In genomic region chr12:12609692-12610091, GRCh38 we compare ENCODE assay signal across 18 cellular contexts. TPM values are rescaled to one million over a fixed set of nuclear protein-coding genes. Genes with fewer than 3 reads are reported as not detected.
DNase-seq lines count a peak whose midpoint lies in the region; ATAC-seq and TF ChIP-seq lines count a peak whose summit lies in the region.
"Had no signal": no experiment of that assay in that cellular context is flagged by ENCODE, and none has a peak within 500 bp of the region (broad histone marks: within the 10 kb centered on the region; RNA-seq: fewer than 3 reads in every experiment).

No MANE protein-coding gene starts in this region.

- H3K4me1 ChIP-seq in HEK293 (ENCODE audit: control insufficient read depth, insufficient read depth, low read length) = peaks cover 7% of the 10 kb centered on the region

- peaks cover 6% of the 10 kb centered on the region for H3K36me3 Mint-ChIP-seq in activated CD8-positive, alpha-beta T cell treated with anti-CD3 and anti-CD28 coated beads for 36 hours (ENCODE audit: low read depth)
- peaks cover 7% of the 10 kb centered on the region for H3K36me3 Mint-ChIP-seq in activated CD8-positive, alpha-beta T cell treated with anti-CD3 and anti-CD28 coated beads, Interleukin-2, amount 10 ng/mL, durations not matched to agents 7 days and 5 days (ENCODE audit: low read depth)
- H3K36me3 Mint-ChIP-seq in CD4-positive, alpha-beta T cell (ENCODE audit: low read depth) = peaks cover 28% of the 10 kb centered on the region
- H3K36me3 Mint-ChIP-seq in neural crest cell (ENCODE audit: low read depth) = peaks cover 3% of the 10 kb centered on the region

- intact Hi-C loops in activated CD8-positive, alpha-beta T cell treated with anti-CD3 and anti-CD28 coated beads for 36 hours (cut with micrococcal nuclease) = loop anchor here (5.0 kb wide), 1 partner anchor 88 kb away; the partner anchor contains the start of gene GPR19
- intact Hi-C loops in CD4-positive, alpha-beta T cell (cut with DNase I, micrococcal nuclease) = loop anchor here (5.0 kb wide), 2 partner anchors 118 to 252 kb away; partner anchors contain the start of gene BORCS5 (in 2 of the 2)

- no peak for TF ChIP-seq CTCF in activated CD8-positive, alpha-beta T cell treated with anti-CD3 and anti-CD28 coated beads for 36 hours (IDR thresholded peaks at IDR 0.05)
- no peak for TF ChIP-seq CTCF in CD4-positive, alpha-beta T cell (IDR thresholded peaks at IDR 0.05)
- no peak for TF ChIP-seq CTCF in HEK293 (tag by site-specific recombination; IDR thresholded peaks at IDR 0.05)
- no peak for TF ChIP-seq CTCF in neural crest cell (conservative IDR thresholded peaks at IDR 0.05)

- no peak for DNase-seq in activated CD8-positive, alpha-beta T cell treated with anti-CD3 and anti-CD28 coated beads for 36 hours
- no peak for DNase-seq in activated CD8-positive, alpha-beta T cell treated with anti-CD3 and anti-CD28 coated beads, Interleukin-2, amount 10 ng/mL, durations not matched to agents 7 days and 5 days
- no peak for DNase-seq in CD4-positive, alpha-beta T cell
- DNase-seq in neural crest cell (ENCODE audit: low read depth, low spot score) (no peak), occipital lobe (lab: John Stamatoyannopoulos, UW) (no peak), hepatic stellate cell (ENCODE audit: low spot score) (no peak)
- DNase-seq: Calu3; CD4-positive, CD25-positive, alpha-beta regulatory T cell; COR-L47; DMS53; DMS79 treated with DMSO at 0.1 percent for 48 hours; GF-D8; GM23248; H7; HCEC 1CT had no signal

- no peaks in the 10 kb centered on the region for H3K27me3 ChIP-seq in CD4-positive, alpha-beta T cell (ENCODE audit: control insufficient read depth, insufficient read depth, low read length)
- H3K27me3 ChIP-seq: BLaER1 had no signal

- no peak overlapping the region for H3K4me3 ChIP-seq in HEK293 (ENCODE audit: low read depth, low read length)
- H3K4me3 ChIP-seq: BLaER1, GM23248 had no signal

- H3K9me3 ChIP-seq in CD4-positive, alpha-beta T cell (ENCODE audit: control insufficient read depth, low read length) = no peaks in the 10 kb centered on the region
- H3K9me3 ChIP-seq in HEK293 (ENCODE audit: control insufficient read depth, insufficient read depth, low read depth, low read length) = no peaks in the 10 kb centered on the region
- H3K9me3 ChIP-seq: BLaER1 had no signal

- no peaks in the 10 kb centered on the region for H3K27me3 Mint-ChIP-seq in activated CD8-positive, alpha-beta T cell treated with anti-CD3 and anti-CD28 coated beads for 36 hours
- peaks cover 5% of the 10 kb centered on the region for H3K27me3 Mint-ChIP-seq in activated CD8-positive, alpha-beta T cell treated with anti-CD3 and anti-CD28 coated beads, Interleukin-2, amount 10 ng/mL, durations not matched to agents 7 days and 5 days (ENCODE audit: low read depth)
- H3K27me3 Mint-ChIP-seq in CD4-positive, alpha-beta T cell = no peaks in the 10 kb centered on the region
- H3K27me3 Mint-ChIP-seq in neural crest cell (ENCODE audit: low read depth) = no peaks in the 10 kb centered on the region

- H3K27ac Mint-ChIP-seq in activated CD8-positive, alpha-beta T cell treated with anti-CD3 and anti-CD28 coated beads for 36 hours = peak overlapping the region; percentile 46
- H3K27ac Mint-ChIP-seq in activated CD8-positive, alpha-beta T cell treated with anti-CD3 and anti-CD28 coated beads, Interleukin-2, amount 10 ng/mL, durations not matched to agents 7 days and 5 days = no peak overlapping the region
- H3K27ac Mint-ChIP-seq in CD4-positive, alpha-beta T cell = peak overlapping the region; percentile 45
- no peak overlapping the region for H3K27ac Mint-ChIP-seq in neural crest cell (ENCODE audit: unreplicated experiment)

- peaks cover 0 to 5% of the 10 kb centered on the region in 2 experiments; a peak in 1 of 3 replicates for H3K36me3 ChIP-seq in HEK293 (ENCODE audit: control insufficient read depth in 2 of 2, insufficient read depth in 1 of 2, low read length in 2 of 2)
- H3K36me3 ChIP-seq: BLaER1 had no signal

- ATAC-seq in activated CD8-positive, alpha-beta T cell treated with anti-CD3 and anti-CD28 coated beads for 36 hours = no peak
- ATAC-seq in activated CD8-positive, alpha-beta T cell treated with anti-CD3 and anti-CD28 coated beads, Interleukin-2, amount 10 ng/mL, durations not matched to agents 7 days and 5 days = no peak
- no peak for ATAC-seq in CD4-positive, alpha-beta T cell (ENCODE audit: poor library complexity)

- peaks cover 44% of the 10 kb centered on the region for H3K4me1 Mint-ChIP-seq in activated CD8-positive, alpha-beta T cell treated with anti-CD3 and anti-CD28 coated beads for 36 hours (ENCODE audit: low read depth)
- H3K4me1 Mint-ChIP-seq in activated CD8-positive, alpha-beta T cell treated with anti-CD3 and anti-CD28 coated beads, Interleukin-2, amount 10 ng/mL, durations not matched to agents 7 days and 5 days (ENCODE audit: low read depth) = peaks cover 35% of the 10 kb centered on the region
- peaks cover 61% of the 10 kb centered on the region for H3K4me1 Mint-ChIP-seq in CD4-positive, alpha-beta T cell (ENCODE audit: low read depth)
- peaks cover 29% of the 10 kb centered on the region for H3K4me1 Mint-ChIP-seq in neural crest cell

- H3K9me3 Mint-ChIP-seq in activated CD8-positive, alpha-beta T cell treated with anti-CD3 and anti-CD28 coated beads for 36 hours = no peaks in the 10 kb centered on the region
- no peaks in the 10 kb centered on the region for H3K9me3 Mint-ChIP-seq in activated CD8-positive, alpha-beta T cell treated with anti-CD3 and anti-CD28 coated beads, Interleukin-2, amount 10 ng/mL, durations not matched to agents 7 days and 5 days (ENCODE audit: insufficient read depth)
- no peaks in the 10 kb centered on the region for H3K9me3 Mint-ChIP-seq in CD4-positive, alpha-beta T cell
- H3K9me3 Mint-ChIP-seq in neural crest cell = no peaks in the 10 kb centered on the region

- CTCF ChIA-PET in activated CD8-positive, alpha-beta T cell treated with anti-CD3 and anti-CD28 coated beads for 36 hours (lab: Charles Lee) = no interaction called here
- CTCF ChIA-PET in activated CD8-positive, alpha-beta T cell treated with anti-CD3 and anti-CD28 coated beads, Interleukin-2, amount 10 ng/mL, durations not matched to agents 7 days and 5 days (lab: Charles Lee) = interaction anchor here (0.6 to 0.7 kb wide), 2 partner anchors 135 to 233 kb away, joined by 3 to 4 read pairs; no protein-coding TSS in a partner anchor
- CTCF ChIA-PET in CD4-positive, alpha-beta T cell (lab: Charles Lee) = no interaction called here
- CTCF ChIA-PET in HEK293 (lab: Yijun Ruan, JAX) = no interaction called here

- POLR2A ChIA-PET in activated CD8-positive, alpha-beta T cell treated with anti-CD3 and anti-CD28 coated beads for 36 hours (lab: Charles Lee) = interaction anchor here (0.6 kb wide), 1 partner anchor 54 kb away, joined by 3 read pairs; no protein-coding TSS in a partner anchor
- POLR2A ChIA-PET in activated CD8-positive, alpha-beta T cell treated with anti-CD3 and anti-CD28 coated beads, Interleukin-2, amount 10 ng/mL, durations not matched to agents 7 days and 5 days (lab: Charles Lee) = no interaction called here
- POLR2A ChIA-PET in CD4-positive, alpha-beta T cell (lab: Charles Lee) = interaction anchor here (1.7 kb wide), 1 partner anchor 105 kb away, joined by 5 read pairs; no protein-coding TSS in a partner anchor
- POLR2A ChIA-PET in HEK293 (lab: Yijun Ruan, JAX) = no interaction called here

- H3K4me3 Mint-ChIP-seq in activated CD8-positive, alpha-beta T cell treated with anti-CD3 and anti-CD28 coated beads for 36 hours = no peak overlapping the region
- H3K4me3 Mint-ChIP-seq in activated CD8-positive, alpha-beta T cell treated with anti-CD3 and anti-CD28 coated beads, Interleukin-2, amount 10 ng/mL, durations not matched to agents 7 days and 5 days = no peak overlapping the region
- H3K4me3 Mint-ChIP-seq in CD4-positive, alpha-beta T cell = peak overlapping the region; percentile 17
- H3K4me3 Mint-ChIP-seq in neural crest cell = peak overlapping the region; percentile 41

- no peak overlapping the region for H3K27ac ChIP-seq in CD4-positive, alpha-beta T cell (ENCODE audit: low read depth, low read length)
- no peak overlapping the region for H3K27ac ChIP-seq in HEK293 (ENCODE audit: extremely low read depth, low read depth, low read length)
- H3K27ac ChIP-seq: BLaER1, C4-2B, GM23248 had no signal

TF ChIP-seq in HEK293, 187 proteins besides CTCF, POLR2A, EP300 and RAD21:
- TF ChIP-seq ZNF664 (tag by site-specific recombination; IDR thresholded peaks at IDR 0.05) (peak; percentile 90), ZNF394 (tag by site-specific recombination; IDR thresholded peaks at IDR 0.05; ENCODE audit: borderline replicate concordance) (no peak)
TF ChIP-seq in HEK293: peak in this region for 1.

RNA-seq across cellular contexts. Expression of gene CREBL2, which starts 2.0 kb away (rescaled TPM):
- 10 to 100 TPM; 12.7 to 14.9 TPM for total RNA-seq in activated CD8-positive, alpha-beta T cell treated with anti-CD3 and anti-CD28 coated beads for 36 hours
- total RNA-seq in activated CD8-positive, alpha-beta T cell treated with anti-CD3 and anti-CD28 coated beads, Interleukin-2, amount 10 ng/mL, durations not matched to agents 7 days and 5 days = 10 to 100 TPM; 13.2 to 14.3 TPM
- 10 to 100 TPM in 1 of 2 experiments, 1 to 10 TPM in 1; 9.5 to 12.6 TPM for total RNA-seq in CD4-positive, alpha-beta T cell
- total RNA-seq in neural crest cell (11.4 and 13.2 TPM in 2 replicates), occipital lobe (48.0 TPM)

RNA-seq across cellular contexts. Expression of gene DUSP16, which starts 47.0 kb away (rescaled TPM):
- 10 to 100 TPM; 28.2 to 30.2 TPM for total RNA-seq in activated CD8-positive, alpha-beta T cell treated with anti-CD3 and anti-CD28 coated beads for 36 hours
- 10 to 100 TPM; 17.4 to 19.0 TPM for total RNA-seq in activated CD8-positive, alpha-beta T cell treated with anti-CD3 and anti-CD28 coated beads, Interleukin-2, amount 10 ng/mL, durations not matched to agents 7 days and 5 days
- total RNA-seq in CD4-positive, alpha-beta T cell = 10 to 100 TPM; 33.3 to 35.6 TPM
- total RNA-seq in neural crest cell = 30.8 and 32.0 TPM in 2 replicates
- 10.0 TPM for total RNA-seq in occipital lobe

Comparison
In these comparisons a context has a peak if more than half of its experiments do, and no peak if none do; other contexts are left out.
1. H3K27ac Mint-ChIP-seq: peak in activated CD8-positive, alpha-beta T cell treated with anti-CD3 and anti-CD28 coated beads for 36 hours (single experiment) and CD4-positive, alpha-beta T cell (single experiment); none in activated CD8-positive, alpha-beta T cell treated with anti-CD3 and anti-CD28 coated beads, Interleukin-2, amount 10 ng/mL, durations not matched to agents 7 days and 5 days (single experiment) and neural crest cell (single experiment).
2. POLR2A ChIA-PET loops: an anchor here in activated CD8-positive, alpha-beta T cell treated with anti-CD3 and anti-CD28 coated beads for 36 hours (0.6 kb wide) and CD4-positive, alpha-beta T cell (1.7 kb wide); none called in activated CD8-positive, alpha-beta T cell treated with anti-CD3 and anti-CD28 coated beads, Interleukin-2, amount 10 ng/mL, durations not matched to agents 7 days and 5 days and HEK293.
3. H3K4me3 Mint-ChIP-seq: peak in CD4-positive, alpha-beta T cell (single experiment) and neural crest cell (single experiment); none in activated CD8-positive, alpha-beta T cell treated with anti-CD3 and anti-CD28 coated beads for 36 hours (single experiment) and activated CD8-positive, alpha-beta T cell treated with anti-CD3 and anti-CD28 coated beads, Interleukin-2, amount 10 ng/mL, durations not matched to agents 7 days and 5 days (single experiment).